ENCODE assay signal across 7 cellular contexts in genomic region chr1:107964397-107965111, GRCh38. TPM values are rescaled to one million over a fixed set of nuclear protein-coding genes. Genes with fewer than 3 reads are reported as not detected.
DNase-seq lines count a peak whose midpoint lies in the region; ATAC-seq and TF ChIP-seq lines count a peak whose summit lies in the region.

No MANE protein-coding gene starts in this region.

- WGBS in right cardiac atrium, result under 1% methylated on average over 76 of the region's 76 CpGs
- 0 to 1% methylated on average over 76 of the region's 76 CpGs for WGBS in sigmoid colon, 2 donors

- H3K9me3 Mint-ChIP-seq in activated naive CD4-positive, alpha-beta T cell treated with anti-CD3 and anti-CD28 coated beads, Interleukin-2, amount 50 U/mL, for 72 hours, result peaks cover 0 to 4% of the 10 kb centered on the region in 2 donors

- H3K27ac ChIP-seq in right cardiac atrium (ENCODE audit: low read length), result peak overlapping the region; percentile 29
- peak overlapping the region; percentile 8 to 57 (median 35) for H3K27ac ChIP-seq in sigmoid colon

- H3K9me3 ChIP-seq in right cardiac atrium (ENCODE audit: control insufficient read depth, low read length) (no peaks in the 10 kb centered on the region), sigmoid colon (no peaks in the 10 kb centered on the region)

- H3K4me1 ChIP-seq in right cardiac atrium (ENCODE audit: control insufficient read depth, insufficient read depth, low read length), result no peaks in the 10 kb centered on the region
- H3K4me1 ChIP-seq in sigmoid colon, result peaks cover 0 to 21% (median 14%) of the 10 kb centered on the region in 4 donors

- TF ChIP-seq CTCF in sigmoid colon (IDR thresholded peaks at IDR 0.05), result no peak

- intact Hi-C loops in right cardiac atrium (cut with DNase I), result loop anchor here in 2 of 4 donors (10.0 kb wide), 1 partner anchor 180 kb away; no protein-coding TSS in a partner anchor
- intact Hi-C loops in sigmoid colon (cut with DNase I), result no loop called here

- no peak for TF ChIP-seq POLR2A in sigmoid colon (IDR thresholded peaks at IDR 0.05)

- H3K4me3 ChIP-seq in right cardiac atrium (ENCODE audit: low read length) (peak overlapping the region; percentile 93), sigmoid colon (peak overlapping the region in 3 of 4 donors; percentile 32 to 55 (median 53))

- peak; percentile 5 for ATAC-seq in GM18867 (IDR thresholded peaks at IDR 0.05; ENCODE audit: unreplicated experiment)
- peak; percentile 0 to 8 for ATAC-seq in activated naive CD4-positive, alpha-beta T cell treated with anti-CD3 and anti-CD28 coated beads, Interleukin-2, amount 50 U/mL, for 72 hours
- ATAC-seq in right cardiac atrium, result peak; percentile 6 to 22
- ATAC-seq in HG03460 (IDR thresholded peaks at IDR 0.05; ENCODE audit: unreplicated experiment), result no peak

- peaks cover 0 to 7% of the 10 kb centered on the region in 2 donors for H3K36me3 Mint-ChIP-seq in activated naive CD4-positive, alpha-beta T cell treated with anti-CD3 and anti-CD28 coated beads, Interleukin-2, amount 50 U/mL, for 72 hours

- H3K27me3 ChIP-seq in right cardiac atrium (ENCODE audit: control insufficient read depth, insufficient read depth), result no peaks in the 10 kb centered on the region
- peaks cover 0 to 36% (median 8%) of the 10 kb centered on the region in 3 donors for H3K27me3 ChIP-seq in sigmoid colon

- no peak for TF ChIP-seq EP300 in sigmoid colon (IDR thresholded peaks at IDR 0.05)

- H3K27ac Mint-ChIP-seq in activated naive CD4-positive, alpha-beta T cell treated with anti-CD3 and anti-CD28 coated beads, Interleukin-2, amount 50 U/mL, for 72 hours, result peak overlapping the region; percentile 95 to 96

- peak; percentile 65 for DNase-seq in NCI-H2171 treated with DMSO at 0.1 percent for 48 hours (lab: John Stamatoyannopoulos, UW)
- DNase-seq in activated naive CD4-positive, alpha-beta T cell treated with anti-CD3 and anti-CD28 coated beads, Interleukin-2, amount 50 U/mL, for 72 hours (ENCODE audit: low spot score in 2 of 2), result peak; percentile 20 to 56
- peak in 2 of 3 donors; percentile 54 to 72 for DNase-seq in right cardiac atrium
- no peak for DNase-seq in sigmoid colon
- DNase-seq in GM03348 (ENCODE audit: low spot score), result no peak

- no peaks in the 10 kb centered on the region for H3K36me3 ChIP-seq in sigmoid colon

RNA-seq across cellular contexts. Expression of gene VAV3, which starts 0.4 kb away (rescaled TPM):
- 1 to 10 TPM; 1.8 to 4.7 TPM for total RNA-seq in activated naive CD4-positive, alpha-beta T cell treated with anti-CD3 and anti-CD28 coated beads, Interleukin-2, amount 50 U/mL, for 72 hours
- total RNA-seq in right cardiac atrium (1 to 10 TPM; 2.2 to 4.0 (median 3.0) TPM), sigmoid colon (10 to 100 TPM in 1 of 4 donors, 1 to 10 TPM in 3; 3.5 to 17.3 (median 6.7) TPM)
- polyA plus RNA-seq in right cardiac atrium (0.79 TPM), sigmoid colon (10 to 100 TPM; 33.7 to 72.1 (median 59.5) TPM)

Comparison
In these comparisons a context has a peak if more than half of its experiments do, and no peak if none do; other contexts are left out.
1. DNase-seq: peak in NCI-H2171 treated with DMSO at 0.1 percent for 48 hours (single experiment), activated naive CD4-positive, alpha-beta T cell treated with anti-CD3 and anti-CD28 coated beads, Interleukin-2, amount 50 U/mL, for 72 hours (2 of 2) and right cardiac atrium (2 of 3); none in sigmoid colon (single experiment) and GM03348 (single experiment).